In the genomic region with DNA sequence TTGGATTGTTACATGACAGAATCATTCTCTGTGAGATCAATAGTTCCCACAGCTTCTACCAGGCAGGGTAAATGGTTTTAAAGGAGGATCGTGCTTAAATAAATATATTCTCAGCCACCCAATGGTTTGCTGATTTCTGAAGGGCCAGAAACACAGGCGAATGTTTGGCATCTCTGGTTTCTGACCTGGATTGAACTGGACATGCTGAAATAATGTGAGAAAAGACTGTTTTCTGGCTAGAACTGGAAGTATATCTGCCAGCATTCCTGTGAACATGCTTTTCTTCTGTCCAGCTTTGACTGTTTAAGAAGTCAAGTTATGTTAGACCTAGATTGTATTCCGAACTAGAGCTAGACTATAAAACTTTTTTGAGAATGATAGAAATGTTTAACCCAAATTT, we compare ENCODE assay signal across 19 cellular contexts.
DNase-seq lines count a peak whose midpoint lies in the region; FAIRE-seq and TF ChIP-seq lines count a peak whose summit lies in the region.
"Had no signal": no experiment of that assay in that cellular context is flagged by ENCODE, and none has a peak within 500 bp of the region (broad histone marks: within the 10 kb centered on the region; RNA-seq: fewer than 3 reads in every experiment).

No MANE protein-coding gene starts in this region.

- H3K27me3 ChIP-seq in smooth muscle cell (ENCODE audit: low read depth), result no peaks in the 10 kb centered on the region
- H3K27me3 ChIP-seq: BE2C had no signal

- no peaks in the 10 kb centered on the region for H4K20me1 ChIP-seq in smooth muscle cell (ENCODE audit: low read depth)

- H3K79me2 ChIP-seq in smooth muscle cell (ENCODE audit: low read depth), result peaks cover 54% of the 10 kb centered on the region

- no peaks in the 10 kb centered on the region for H3K9me3 ChIP-seq in smooth muscle cell (replicated peaks; ENCODE audit: low read depth)
- H3K9me3 ChIP-seq: BE2C had no signal

- TF ChIP-seq CTCF in coronary artery (IDR thresholded peaks at IDR 0.05) (no peak), smooth muscle cell (IDR thresholded peaks at IDR 0.05; ENCODE audit: borderline replicate concordance, insufficient read depth, poor library complexity, severe bottlenecking) (no peak), GM20000 (IDR thresholded peaks at IDR 0.05; ENCODE audit: extremely low read depth, missing control alignments) (no peak)

- H3K4me1 ChIP-seq in smooth muscle cell (ENCODE audit: low read depth), result peaks cover 20% of the 10 kb centered on the region
- H3K4me1 ChIP-seq: BE2C had no signal

- peak overlapping the region; percentile 21 for H3K9ac ChIP-seq in smooth muscle cell (ENCODE audit: low read depth)

- FAIRE-seq in H54 (lab: Jason Lieb, UNC), result no peak
- FAIRE-seq: GM19239 had no signal

- H3K27ac ChIP-seq in coronary artery, result peak overlapping the region; percentile 66 to 75
- peak overlapping the region; percentile 69 for H3K27ac ChIP-seq in smooth muscle cell (ENCODE audit: low read depth)

- H2AFZ ChIP-seq in smooth muscle cell (ENCODE audit: low read depth), result peak overlapping the region; percentile 86
- H2AFZ ChIP-seq: GM23338 had no signal

- 66% methylated on average over 3 of the region's 3 CpGs for WGBS in smooth muscle cell (ENCODE audit: low lambda C conversion rate)

- H3K4me3 ChIP-seq in coronary artery, result peak overlapping the region; percentile 41
- H3K4me3 ChIP-seq in smooth muscle cell, result no peak overlapping the region
- H3K4me3 ChIP-seq: GM23338 had no signal

- TF ChIP-seq POLR2A in H54 (IDR thresholded peaks at IDR 0.05; ENCODE audit: low read depth, low read length), result no peak

- in situ Hi-C loops in ACHN (cut with HindIII; ENCODE audit: low pct_ligation_motif_present, low pct_unique_long_range_greater_than_20kb, low sequenced_read_pairs), result no loop called here

- DNase-seq in EL (peak; percentile 3), coronary artery (ENCODE audit: low spot score) (no peak), iris pigment epithelial cell (ENCODE audit: low read depth) (peak; percentile 78), smooth muscle cell (lab: John Stamatoyannopoulos, UW; ENCODE audit: unreplicated experiment) (no peak), H54 (ENCODE audit: insufficient read length, low spot score) (no peak), GM20000 (ENCODE audit: low spot score) (no peak), ACHN (no peak), COLO668 (lab: John Stamatoyannopoulos, UW; ENCODE audit: unreplicated experiment) (no peak)
- DNase-seq: activated CD4-positive, alpha-beta T cell treated with anti-CD3 and anti-CD28 coated beads for 48 hours; amygdala; BE2C; DMS79 treated with DMSO at 0.1 percent for 48 hours; effector memory CD4-positive, alpha-beta T cell; mammary epithelial cell; NCI-H1436 treated with DMSO at 0.1 percent for 48 hours; NCI-H748 treated with DMSO at 0.1 percent for 48 hours; occipital lobe had no signal

- peaks cover 11% of the 10 kb centered on the region for H3F3A ChIP-seq in smooth muscle cell (ENCODE audit: low read depth)

- H3K4me2 ChIP-seq in smooth muscle cell, result peak overlapping the region; percentile 67
- H3K4me2 ChIP-seq: GM23338 had no signal

- no peaks in the 10 kb centered on the region for H3K36me3 ChIP-seq in smooth muscle cell (ENCODE audit: low read depth)
- H3K36me3 ChIP-seq: BE2C had no signal

Comparison
In these comparisons a context has a peak if more than half of its experiments do, and no peak if none do; other contexts are left out.
1. DNase-seq: peak in EL (single experiment) and iris pigment epithelial cell (single experiment); none in coronary artery (single experiment), smooth muscle cell (single experiment), H54 (single experiment), GM20000 (single experiment), ACHN (single experiment) and COLO668 (single experiment).